In genomic region chr22:19480173-19480568, GRCh38 we compare ENCODE assay signal across 8 cellular contexts. TPM values are rescaled to one million over a fixed set of nuclear protein-coding genes. Genes with fewer than 3 reads are reported as not detected.
DNase-seq lines count a peak whose midpoint lies in the region; ATAC-seq and TF ChIP-seq lines count a peak whose summit lies in the region.

No MANE protein-coding gene starts in this region.

- no peaks in the 10 kb centered on the region for H3K4me1 ChIP-seq in iPS-15b (ENCODE audit: control insufficient read depth, insufficient read depth, low read length)
- H3K4me1 ChIP-seq in stomach: peaks cover 12 to 44% (median 30%) of the 10 kb centered on the region in 4 donors
- peaks cover 15 to 21% of the 10 kb centered on the region in 2 donors for H3K4me1 ChIP-seq in adrenal gland (replicated peaks in 1 of 2)

- H3K27me3 ChIP-seq in iPS-15b (ENCODE audit: control insufficient read depth, insufficient read depth, low read length): no peaks in the 10 kb centered on the region
- H3K27me3 ChIP-seq in stomach: no peaks in the 10 kb centered on the region
- no peaks in the 10 kb centered on the region for H3K27me3 ChIP-seq in adrenal gland

- H3K27ac Mint-ChIP-seq in activated T-cell treated with anti-CD3 and anti-CD28 coated beads, Interleukin-2, amount 50 U/mL, for 24 hours: peak overlapping the region; percentile 100
- H3K27ac Mint-ChIP-seq in T-helper 17 cell: peak overlapping the region; percentile 98

- H3K27me3 Mint-ChIP-seq in activated T-cell treated with anti-CD3 and anti-CD28 coated beads, Interleukin-2, amount 50 U/mL, for 24 hours: no peaks in the 10 kb centered on the region
- H3K27me3 Mint-ChIP-seq in T-helper 17 cell: no peaks in the 10 kb centered on the region

- H3K36me3 Mint-ChIP-seq in activated T-cell treated with anti-CD3 and anti-CD28 coated beads, Interleukin-2, amount 50 U/mL, for 24 hours (ENCODE audit: low read depth): peaks cover 77% of the 10 kb centered on the region
- H3K36me3 Mint-ChIP-seq in T-helper 17 cell (ENCODE audit: low read depth): no peaks in the 10 kb centered on the region

- peak overlapping the region; percentile 84 for H3K4me3 ChIP-seq in iPS-15b (ENCODE audit: low read depth, low read length)
- H3K4me3 ChIP-seq in stomach: peak overlapping the region; percentile 66 to 97 (median 84)
- H3K4me3 ChIP-seq in adrenal gland: peak overlapping the region in 1 of 4 donors; percentile 49

- ATAC-seq in T-helper 17 cell: no peak

- H3K4me3 Mint-ChIP-seq in activated T-cell treated with anti-CD3 and anti-CD28 coated beads, Interleukin-2, amount 50 U/mL, for 24 hours: peak overlapping the region; percentile 100
- H3K4me3 Mint-ChIP-seq in T-helper 17 cell: peak overlapping the region; percentile 98

- 1 to 2% (median 1%) methylated on average over 15 of the region's 15 CpGs for WGBS in stomach, 5 donors
- WGBS in adrenal gland, 4 donors: 0 to 2% (median 1%) methylated on average over 12 to 15 of the region's 15 CpGs

- H3K4me1 Mint-ChIP-seq in activated T-cell treated with anti-CD3 and anti-CD28 coated beads, Interleukin-2, amount 50 U/mL, for 24 hours (ENCODE audit: low read depth): peaks cover 48% of the 10 kb centered on the region
- H3K4me1 Mint-ChIP-seq in T-helper 17 cell: peaks cover 32% of the 10 kb centered on the region

- peak overlapping the region; percentile 62 for H3K9ac ChIP-seq in iPS-15b (ENCODE audit: low read depth, low read length)

- DNase-seq in activated T-cell treated with anti-CD3 and anti-CD28 coated beads, Interleukin-2, amount 50 U/mL, for 24 hours: no peak
- DNase-seq in activated T-cell treated with anti-CD3 and anti-CD28 coated beads, Interleukin-2, amount 50 U/mL, for 1 hour: no peak
- DNase-seq in T-helper 17 cell (no peak), stomach (no peak), NCI-H1105 (lab: John Stamatoyannopoulos, UW) (no peak), adrenal gland (no peak), islet precursor cell (no peak)

- intact Hi-C loops in stomach (cut with DNase I; ENCODE audit: low total_unique reads): no loop called here
- intact Hi-C loops in adrenal gland (cut with DNase I): loop anchor here in 1 of 2 donors (10.0 kb wide), 1 partner anchor 145 kb away; no protein-coding TSS in a partner anchor

- no peaks in the 10 kb centered on the region for H3K9me3 ChIP-seq in T-helper 17 cell (ENCODE audit: control insufficient read depth, low read length, poor library complexity, severe bottlenecking)
- H3K9me3 ChIP-seq in iPS-15b (ENCODE audit: control insufficient read depth, insufficient read depth, low read length): no peaks in the 10 kb centered on the region
- H3K9me3 ChIP-seq in stomach: no peaks in the 10 kb centered on the region
- H3K9me3 ChIP-seq in adrenal gland (replicated peaks in 1 of 3): no peaks in the 10 kb centered on the region

- H3K9me3 Mint-ChIP-seq in activated T-cell treated with anti-CD3 and anti-CD28 coated beads, Interleukin-2, amount 50 U/mL, for 24 hours: no peaks in the 10 kb centered on the region

- peaks cover 19% of the 10 kb centered on the region for H3K36me3 ChIP-seq in iPS-15b (ENCODE audit: control insufficient read depth, insufficient read depth, low read length)
- peaks cover 0 to 9% (median 4%) of the 10 kb centered on the region in 4 donors for H3K36me3 ChIP-seq in stomach
- H3K36me3 ChIP-seq in adrenal gland (replicated peaks in 1 of 2): peaks cover 0 to 3% of the 10 kb centered on the region in 2 donors

- peak overlapping the region in 2 of 5 donors; percentile 92 to 95 for H3K27ac ChIP-seq in stomach
- H3K27ac ChIP-seq in adrenal gland: no peak overlapping the region

- TF ChIP-seq CTCF in stomach (IDR thresholded peaks at IDR 0.05) (no peak), adrenal gland (IDR thresholded peaks at IDR 0.05) (no peak)

- TF ChIP-seq POLR2A in stomach (IDR thresholded peaks at IDR 0.05): no peak
- TF ChIP-seq POLR2A in adrenal gland (IDR thresholded peaks at IDR 0.05): no peak

- no peak for TF ChIP-seq EP300 in stomach (IDR thresholded peaks at IDR 0.05)

RNA-seq across cellular contexts. Expression of gene CDC45, which starts 0.5 kb away (rescaled TPM):
- total RNA-seq in T-helper 17 cell (under 1 TPM; 0.32 to 0.37 TPM), stomach (10 to 100 TPM in 1 of 5 donors, 1 to 10 TPM in 3, not detected in 1; 1.2 to 44.2 (median 4.9) TPM), adrenal gland (1 to 10 TPM in 4 of 8 donors, under 1 TPM in 3, not detected in 1; 0.87 to 2.7 (median 1.0) TPM)
- polyA plus RNA-seq in stomach (1 to 10 TPM; 2.3 to 7.8 (median 5.4) TPM), adrenal gland (1 to 10 TPM in 2 of 3 donors, under 1 TPM in 1; 0.88 to 2.2 (median 2.0) TPM)

RNA-seq across cellular contexts. Expression of gene UFD1, which starts 1.2 kb away (rescaled TPM):
- 10 to 100 TPM; 76.3 to 79.2 TPM for total RNA-seq in T-helper 17 cell
- 10 to 100 TPM in 4 of 5 donors, 1 to 10 TPM in 1; 3.8 to 78.6 (median 36.4) TPM for total RNA-seq in stomach
- 10 to 100 TPM; 63.4 to 86.6 (median 64.9) TPM for polyA plus RNA-seq in stomach
- 10 to 100 TPM; 20.1 to 68.9 (median 43.9) TPM for total RNA-seq in adrenal gland
- 100 to 1,000 TPM in 1 of 3 donors, 10 to 100 TPM in 2; 42.6 to 128 (median 67.6) TPM for polyA plus RNA-seq in adrenal gland

RNA-seq across cellular contexts. Expression of gene C22orf39, which starts 32.7 kb away (rescaled TPM):
- total RNA-seq in T-helper 17 cell (10 to 100 TPM; 31.6 to 32.7 TPM), stomach (100 to 1,000 TPM in 1 of 5 donors, 10 to 100 TPM in 4; 23.6 to 124 (median 46.3) TPM), adrenal gland (10 to 100 TPM; 27.5 to 72.5 (median 44.4) TPM)
- polyA plus RNA-seq in stomach (10 to 100 TPM; 33.1 to 58.2 (median 36.6) TPM), adrenal gland (10 to 100 TPM; 39.6 to 49.6 (median 48.0) TPM)

RNA-seq across cellular contexts. Expression of gene CLDN5, which starts 44.0 kb away (rescaled TPM):
- total RNA-seq in T-helper 17 cell (10 to 100 TPM in 1 of 2 donors, under 1 TPM in 1; 0.87 to 20.0 TPM), stomach (10 to 100 TPM; 36.5 to 67.7 (median 58.8) TPM), adrenal gland (10 to 100 TPM in 7 of 8 donors, 1 to 10 TPM in 1; 7.8 to 78.1 (median 31.3) TPM)
- polyA plus RNA-seq in stomach (10 to 100 TPM; 13.1 to 40.2 (median 24.0) TPM), adrenal gland (100 to 1,000 TPM in 1 of 3 donors, 10 to 100 TPM in 1, under 1 TPM in 1; 0.40 to 122 (median 42.3) TPM)

RNA-seq across cellular contexts. Expression of gene MRPL40, which starts 47.8 kb away (rescaled TPM):
- total RNA-seq in T-helper 17 cell (10 to 100 TPM; 10.2 to 11.1 TPM), stomach (10 to 100 TPM in 3 of 5 donors, 1 to 10 TPM in 2; 2.3 to 25.0 (median 11.2) TPM), adrenal gland (10 to 100 TPM; 22.4 to 60.3 (median 48.7) TPM)
- polyA plus RNA-seq in stomach (10 to 100 TPM; 43.6 to 61.1 (median 57.3) TPM), adrenal gland (100 to 1,000 TPM in 1 of 3 donors, 10 to 100 TPM in 2; 73.6 to 132 (median 92.4) TPM)
